ENCODE assay signal across 1 cellular context in the genomic region with DNA sequence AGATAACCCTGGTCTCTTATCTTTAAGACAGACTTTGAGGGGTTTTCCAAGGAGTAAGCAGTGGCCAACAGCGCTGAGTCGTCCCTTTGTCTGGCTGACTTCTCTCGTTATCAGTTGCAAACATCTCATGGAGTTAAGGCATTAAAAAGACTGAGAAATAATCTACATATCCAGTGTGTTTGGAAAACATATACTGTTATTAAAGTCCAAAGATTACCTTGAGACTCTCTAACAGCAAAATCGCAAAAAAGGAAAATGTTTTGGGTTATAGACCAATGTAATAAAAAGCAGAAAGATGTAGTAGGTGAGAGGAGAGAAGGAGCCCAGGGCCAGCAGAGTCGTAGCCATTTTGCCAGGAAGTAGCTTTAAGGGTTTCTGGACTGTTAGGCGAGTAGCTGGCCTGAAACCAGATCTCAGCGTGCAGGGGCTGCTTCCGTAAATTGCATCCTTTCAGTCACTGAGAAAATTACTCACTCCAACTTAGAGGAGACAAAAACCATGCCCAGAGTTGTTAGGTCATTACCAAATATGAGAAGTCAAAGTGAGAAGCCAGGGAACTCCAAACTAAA.
A peak's percentile ranks its signal among the peaks of the same experiment; 100 is the strongest.
TF ChIP-seq lines count a peak whose summit lies in the region.

No MANE protein-coding gene starts in this region.

TF ChIP-seq in K562, 482 proteins besides CTCF, POLR2A, EP300 and RAD21 (continued from another document and continues in another):
- TF ChIP-seq BDP1 (IDR thresholded peaks at IDR 0.05; ENCODE audit: insufficient read depth, insufficient read length), result no peak
- TF ChIP-seq CBX2 (IDR thresholded peaks at IDR 0.05; ENCODE audit: insufficient read depth, low read length, poor library complexity, severe bottlenecking), result no peak
- no peak for TF ChIP-seq HDAC1 (IDR thresholded peaks at IDR 0.05)
- peak; percentile 67; the same call in 1 of the 2 replicates for TF ChIP-seq KLF6 (CRISPR knock-in tag; IDR thresholded peaks at IDR 0.05; ENCODE audit: borderline replicate concordance)
- TF ChIP-seq, protein P1, sequence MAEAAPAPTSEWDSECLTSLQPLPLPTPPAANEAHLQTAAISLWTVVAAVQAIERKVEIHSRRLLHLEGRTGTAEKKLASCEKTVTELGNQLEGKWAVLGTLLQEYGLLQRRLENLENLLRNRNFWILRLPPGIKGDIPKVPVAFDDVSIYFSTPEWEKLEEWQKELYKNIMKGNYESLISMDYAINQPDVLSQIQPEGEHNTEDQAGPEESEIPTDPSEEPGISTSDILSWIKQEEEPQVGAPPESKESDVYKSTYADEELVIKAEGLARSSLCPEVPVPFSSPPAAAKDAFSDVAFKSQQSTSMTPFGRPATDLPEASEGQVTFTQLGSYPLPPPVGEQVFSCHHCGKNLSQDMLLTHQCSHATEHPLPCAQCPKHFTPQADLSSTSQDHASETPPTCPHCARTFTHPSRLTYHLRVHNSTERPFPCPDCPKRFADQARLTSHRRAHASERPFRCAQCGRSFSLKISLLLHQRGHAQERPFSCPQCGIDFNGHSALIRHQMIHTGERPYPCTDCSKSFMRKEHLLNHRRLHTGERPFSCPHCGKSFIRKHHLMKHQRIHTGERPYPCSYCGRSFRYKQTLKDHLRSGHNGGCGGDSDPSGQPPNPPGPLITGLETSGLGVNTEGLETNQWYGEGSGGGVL (CRISPR knock-in tag; IDR thresholded peaks at IDR 0.05), result no peak
- no peak for TF ChIP-seq ESRRA (IDR thresholded peaks at IDR 0.05; ENCODE audit: borderline replicate concordance, low read depth)
- TF ChIP-seq, protein P2, sequence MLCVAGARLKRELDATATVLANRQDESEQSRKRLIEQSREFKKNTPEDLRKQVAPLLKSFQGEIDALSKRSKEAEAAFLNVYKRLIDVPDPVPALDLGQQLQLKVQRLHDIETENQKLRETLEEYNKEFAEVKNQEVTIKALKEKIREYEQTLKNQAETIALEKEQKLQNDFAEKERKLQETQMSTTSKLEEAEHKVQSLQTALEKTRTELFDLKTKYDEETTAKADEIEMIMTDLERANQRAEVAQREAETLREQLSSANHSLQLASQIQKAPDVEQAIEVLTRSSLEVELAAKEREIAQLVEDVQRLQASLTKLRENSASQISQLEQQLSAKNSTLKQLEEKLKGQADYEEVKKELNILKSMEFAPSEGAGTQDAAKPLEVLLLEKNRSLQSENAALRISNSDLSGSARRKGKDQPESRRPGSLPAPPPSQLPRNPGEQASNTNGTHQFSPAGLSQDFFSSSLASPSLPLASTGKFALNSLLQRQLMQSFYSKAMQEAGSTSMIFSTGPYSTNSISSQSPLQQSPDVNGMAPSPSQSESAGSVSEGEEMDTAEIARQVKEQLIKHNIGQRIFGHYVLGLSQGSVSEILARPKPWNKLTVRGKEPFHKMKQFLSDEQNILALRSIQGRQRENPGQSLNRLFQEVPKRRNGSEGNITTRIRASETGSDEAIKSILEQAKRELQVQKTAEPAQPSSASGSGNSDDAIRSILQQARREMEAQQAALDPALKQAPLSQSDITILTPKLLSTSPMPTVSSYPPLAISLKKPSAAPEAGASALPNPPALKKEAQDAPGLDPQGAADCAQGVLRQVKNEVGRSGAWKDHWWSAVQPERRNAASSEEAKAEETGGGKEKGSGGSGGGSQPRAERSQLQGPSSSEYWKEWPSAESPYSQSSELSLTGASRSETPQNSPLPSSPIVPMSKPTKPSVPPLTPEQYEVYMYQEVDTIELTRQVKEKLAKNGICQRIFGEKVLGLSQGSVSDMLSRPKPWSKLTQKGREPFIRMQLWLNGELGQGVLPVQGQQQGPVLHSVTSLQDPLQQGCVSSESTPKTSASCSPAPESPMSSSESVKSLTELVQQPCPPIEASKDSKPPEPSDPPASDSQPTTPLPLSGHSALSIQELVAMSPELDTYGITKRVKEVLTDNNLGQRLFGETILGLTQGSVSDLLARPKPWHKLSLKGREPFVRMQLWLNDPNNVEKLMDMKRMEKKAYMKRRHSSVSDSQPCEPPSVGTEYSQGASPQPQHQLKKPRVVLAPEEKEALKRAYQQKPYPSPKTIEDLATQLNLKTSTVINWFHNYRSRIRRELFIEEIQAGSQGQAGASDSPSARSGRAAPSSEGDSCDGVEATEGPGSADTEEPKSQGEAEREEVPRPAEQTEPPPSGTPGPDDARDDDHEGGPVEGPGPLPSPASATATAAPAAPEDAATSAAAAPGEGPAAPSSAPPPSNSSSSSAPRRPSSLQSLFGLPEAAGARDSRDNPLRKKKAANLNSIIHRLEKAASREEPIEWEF (CRISPR knock-in tag; IDR thresholded peaks at IDR 0.05), result 0 out of 2 replicates have a peak, but pooled peaks have one; percentile 24
- no peak for TF ChIP-seq POLR2AphosphoS5 (IDR thresholded peaks at IDR 0.05; ENCODE audit: control insufficient read depth, insufficient read depth, low read depth, low read length)
- TF ChIP-seq STAG1 (CRISPR knock-in tag; IDR thresholded peaks at IDR 0.05; ENCODE audit: borderline replicate concordance), result no peak
- TF ChIP-seq BRF1 (IDR thresholded peaks at IDR 0.05; ENCODE audit: borderline replicate concordance, extremely low read depth, insufficient read length), result no peak
- no peak for TF ChIP-seq ZC3H8 (IDR thresholded peaks at IDR 0.05)
- TF ChIP-seq ZNF785 (CRISPR knock-in tag; IDR thresholded peaks at IDR 0.05), result no peak
- TF ChIP-seq, protein P3, sequence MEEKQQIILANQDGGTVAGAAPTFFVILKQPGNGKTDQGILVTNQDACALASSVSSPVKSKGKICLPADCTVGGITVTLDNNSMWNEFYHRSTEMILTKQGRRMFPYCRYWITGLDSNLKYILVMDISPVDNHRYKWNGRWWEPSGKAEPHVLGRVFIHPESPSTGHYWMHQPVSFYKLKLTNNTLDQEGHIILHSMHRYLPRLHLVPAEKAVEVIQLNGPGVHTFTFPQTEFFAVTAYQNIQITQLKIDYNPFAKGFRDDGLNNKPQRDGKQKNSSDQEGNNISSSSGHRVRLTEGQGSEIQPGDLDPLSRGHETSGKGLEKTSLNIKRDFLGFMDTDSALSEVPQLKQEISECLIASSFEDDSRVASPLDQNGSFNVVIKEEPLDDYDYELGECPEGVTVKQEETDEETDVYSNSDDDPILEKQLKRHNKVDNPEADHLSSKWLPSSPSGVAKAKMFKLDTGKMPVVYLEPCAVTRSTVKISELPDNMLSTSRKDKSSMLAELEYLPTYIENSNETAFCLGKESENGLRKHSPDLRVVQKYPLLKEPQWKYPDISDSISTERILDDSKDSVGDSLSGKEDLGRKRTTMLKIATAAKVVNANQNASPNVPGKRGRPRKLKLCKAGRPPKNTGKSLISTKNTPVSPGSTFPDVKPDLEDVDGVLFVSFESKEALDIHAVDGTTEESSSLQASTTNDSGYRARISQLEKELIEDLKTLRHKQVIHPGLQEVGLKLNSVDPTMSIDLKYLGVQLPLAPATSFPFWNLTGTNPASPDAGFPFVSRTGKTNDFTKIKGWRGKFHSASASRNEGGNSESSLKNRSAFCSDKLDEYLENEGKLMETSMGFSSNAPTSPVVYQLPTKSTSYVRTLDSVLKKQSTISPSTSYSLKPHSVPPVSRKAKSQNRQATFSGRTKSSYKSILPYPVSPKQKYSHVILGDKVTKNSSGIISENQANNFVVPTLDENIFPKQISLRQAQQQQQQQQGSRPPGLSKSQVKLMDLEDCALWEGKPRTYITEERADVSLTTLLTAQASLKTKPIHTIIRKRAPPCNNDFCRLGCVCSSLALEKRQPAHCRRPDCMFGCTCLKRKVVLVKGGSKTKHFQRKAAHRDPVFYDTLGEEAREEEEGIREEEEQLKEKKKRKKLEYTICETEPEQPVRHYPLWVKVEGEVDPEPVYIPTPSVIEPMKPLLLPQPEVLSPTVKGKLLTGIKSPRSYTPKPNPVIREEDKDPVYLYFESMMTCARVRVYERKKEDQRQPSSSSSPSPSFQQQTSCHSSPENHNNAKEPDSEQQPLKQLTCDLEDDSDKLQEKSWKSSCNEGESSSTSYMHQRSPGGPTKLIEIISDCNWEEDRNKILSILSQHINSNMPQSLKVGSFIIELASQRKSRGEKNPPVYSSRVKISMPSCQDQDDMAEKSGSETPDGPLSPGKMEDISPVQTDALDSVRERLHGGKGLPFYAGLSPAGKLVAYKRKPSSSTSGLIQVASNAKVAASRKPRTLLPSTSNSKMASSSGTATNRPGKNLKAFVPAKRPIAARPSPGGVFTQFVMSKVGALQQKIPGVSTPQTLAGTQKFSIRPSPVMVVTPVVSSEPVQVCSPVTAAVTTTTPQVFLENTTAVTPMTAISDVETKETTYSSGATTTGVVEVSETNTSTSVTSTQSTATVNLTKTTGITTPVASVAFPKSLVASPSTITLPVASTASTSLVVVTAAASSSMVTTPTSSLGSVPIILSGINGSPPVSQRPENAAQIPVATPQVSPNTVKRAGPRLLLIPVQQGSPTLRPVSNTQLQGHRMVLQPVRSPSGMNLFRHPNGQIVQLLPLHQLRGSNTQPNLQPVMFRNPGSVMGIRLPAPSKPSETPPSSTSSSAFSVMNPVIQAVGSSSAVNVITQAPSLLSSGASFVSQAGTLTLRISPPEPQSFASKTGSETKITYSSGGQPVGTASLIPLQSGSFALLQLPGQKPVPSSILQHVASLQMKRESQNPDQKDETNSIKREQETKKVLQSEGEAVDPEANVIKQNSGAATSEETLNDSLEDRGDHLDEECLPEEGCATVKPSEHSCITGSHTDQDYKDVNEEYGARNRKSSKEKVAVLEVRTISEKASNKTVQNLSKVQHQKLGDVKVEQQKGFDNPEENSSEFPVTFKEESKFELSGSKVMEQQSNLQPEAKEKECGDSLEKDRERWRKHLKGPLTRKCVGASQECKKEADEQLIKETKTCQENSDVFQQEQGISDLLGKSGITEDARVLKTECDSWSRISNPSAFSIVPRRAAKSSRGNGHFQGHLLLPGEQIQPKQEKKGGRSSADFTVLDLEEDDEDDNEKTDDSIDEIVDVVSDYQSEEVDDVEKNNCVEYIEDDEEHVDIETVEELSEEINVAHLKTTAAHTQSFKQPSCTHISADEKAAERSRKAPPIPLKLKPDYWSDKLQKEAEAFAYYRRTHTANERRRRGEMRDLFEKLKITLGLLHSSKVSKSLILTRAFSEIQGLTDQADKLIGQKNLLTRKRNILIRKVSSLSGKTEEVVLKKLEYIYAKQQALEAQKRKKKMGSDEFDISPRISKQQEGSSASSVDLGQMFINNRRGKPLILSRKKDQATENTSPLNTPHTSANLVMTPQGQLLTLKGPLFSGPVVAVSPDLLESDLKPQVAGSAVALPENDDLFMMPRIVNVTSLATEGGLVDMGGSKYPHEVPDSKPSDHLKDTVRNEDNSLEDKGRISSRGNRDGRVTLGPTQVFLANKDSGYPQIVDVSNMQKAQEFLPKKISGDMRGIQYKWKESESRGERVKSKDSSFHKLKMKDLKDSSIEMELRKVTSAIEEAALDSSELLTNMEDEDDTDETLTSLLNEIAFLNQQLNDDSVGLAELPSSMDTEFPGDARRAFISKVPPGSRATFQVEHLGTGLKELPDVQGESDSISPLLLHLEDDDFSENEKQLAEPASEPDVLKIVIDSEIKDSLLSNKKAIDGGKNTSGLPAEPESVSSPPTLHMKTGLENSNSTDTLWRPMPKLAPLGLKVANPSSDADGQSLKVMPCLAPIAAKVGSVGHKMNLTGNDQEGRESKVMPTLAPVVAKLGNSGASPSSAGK (IDR thresholded peaks at IDR 0.05), result no peak; the same call in 1 of the 2 replicates
- TF ChIP-seq SAP30 (IDR thresholded peaks at IDR 0.05; ENCODE audit: borderline replicate concordance, insufficient read depth, low read depth, low read length, poor library complexity, severe bottlenecking), result no peak
- no peak for TF ChIP-seq KAT8 (IDR thresholded peaks at IDR 0.05; ENCODE audit: low read depth)
- no peak for TF ChIP-seq HCFC1 (IDR thresholded peaks at IDR 0.05; ENCODE audit: low read depth, low read length)
- TF ChIP-seq, protein P4, sequence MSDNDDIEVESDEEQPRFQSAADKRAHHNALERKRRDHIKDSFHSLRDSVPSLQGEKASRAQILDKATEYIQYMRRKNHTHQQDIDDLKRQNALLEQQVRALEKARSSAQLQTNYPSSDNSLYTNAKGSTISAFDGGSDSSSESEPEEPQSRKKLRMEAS (CRISPR knock-in tag; IDR thresholded peaks at IDR 0.05), result no peak
- TF ChIP-seq POU5F1 (IDR thresholded peaks at IDR 0.05; ENCODE audit: borderline replicate concordance, low read depth, low read length, partially characterized antibody), result no peak
- TF ChIP-seq SMARCA4 (IDR thresholded peaks at IDR 0.05), result peak; percentile 33; the same call in 1 of the 2 replicates
- TF ChIP-seq RB1 (IDR thresholded peaks at IDR 0.05; ENCODE audit: low read depth), result no peak
- no peak for TF ChIP-seq ZNF436 (CRISPR knock-in tag; IDR thresholded peaks at IDR 0.05)
- TF ChIP-seq POLR3A (IDR thresholded peaks at IDR 0.05; ENCODE audit: borderline replicate concordance, extremely low read depth, insufficient read depth, insufficient read length), result no peak
- peak; percentile 67; the same call in 1 of the 2 replicates for TF ChIP-seq ZNF644 (tag; IDR thresholded peaks at IDR 0.05; ENCODE audit: low read depth)
- TF ChIP-seq GTF2E2 (tag; IDR thresholded peaks at IDR 0.05), result no peak
- TF ChIP-seq, protein P5, sequence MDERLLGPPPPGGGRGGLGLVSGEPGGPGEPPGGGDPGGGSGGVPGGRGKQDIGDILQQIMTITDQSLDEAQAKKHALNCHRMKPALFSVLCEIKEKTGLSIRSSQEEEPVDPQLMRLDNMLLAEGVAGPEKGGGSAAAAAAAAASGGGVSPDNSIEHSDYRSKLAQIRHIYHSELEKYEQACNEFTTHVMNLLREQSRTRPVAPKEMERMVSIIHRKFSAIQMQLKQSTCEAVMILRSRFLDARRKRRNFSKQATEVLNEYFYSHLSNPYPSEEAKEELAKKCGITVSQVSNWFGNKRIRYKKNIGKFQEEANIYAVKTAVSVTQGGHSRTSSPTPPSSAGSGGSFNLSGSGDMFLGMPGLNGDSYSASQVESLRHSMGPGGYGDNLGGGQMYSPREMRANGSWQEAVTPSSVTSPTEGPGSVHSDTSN (CRISPR knock-in tag; IDR thresholded peaks at IDR 0.05; ENCODE audit: low read depth), result no peak
- TF ChIP-seq, protein P5 (tag; conservative IDR thresholded peaks at IDR 0.05; ENCODE audit: low read depth), result no peak
- no peak for TF ChIP-seq NFXL1 (CRISPR knock-in tag; IDR thresholded peaks at IDR 0.05)
- TF ChIP-seq TARDBP (IDR thresholded peaks at IDR 0.05), result no peak
- TF ChIP-seq CCNT2 (IDR thresholded peaks at IDR 0.05; ENCODE audit: borderline replicate concordance, extremely low read depth, insufficient read length, low read depth, low read length), result peak; percentile 24
- no peak for TF ChIP-seq IRF2 (CRISPR knock-in tag; IDR thresholded peaks at IDR 0.05)
- TF ChIP-seq RNF2 (IDR thresholded peaks at IDR 0.05), result 0 out of 2 replicates have a peak, but pooled peaks have one; percentile 30
- TF ChIP-seq, protein P6, sequence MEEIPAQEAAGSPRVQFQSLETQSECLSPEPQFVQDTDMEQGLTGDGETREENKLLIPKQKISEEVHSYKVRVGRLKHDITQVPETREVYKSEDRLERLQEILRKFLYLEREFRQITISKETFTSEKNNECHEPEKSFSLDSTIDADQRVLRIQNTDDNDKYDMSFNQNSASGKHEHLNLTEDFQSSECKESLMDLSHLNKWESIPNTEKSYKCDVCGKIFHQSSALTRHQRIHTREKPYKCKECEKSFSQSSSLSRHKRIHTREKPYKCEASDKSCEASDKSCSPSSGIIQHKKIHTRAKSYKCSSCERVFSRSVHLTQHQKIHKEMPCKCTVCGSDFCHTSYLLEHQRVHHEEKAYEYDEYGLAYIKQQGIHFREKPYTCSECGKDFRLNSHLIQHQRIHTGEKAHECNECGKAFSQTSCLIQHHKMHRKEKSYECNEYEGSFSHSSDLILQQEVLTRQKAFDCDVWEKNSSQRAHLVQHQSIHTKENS (CRISPR knock-in tag; IDR thresholded peaks at IDR 0.05), result no peak
